ENCODE assay signal across 17 cellular contexts in the genomic region with DNA sequence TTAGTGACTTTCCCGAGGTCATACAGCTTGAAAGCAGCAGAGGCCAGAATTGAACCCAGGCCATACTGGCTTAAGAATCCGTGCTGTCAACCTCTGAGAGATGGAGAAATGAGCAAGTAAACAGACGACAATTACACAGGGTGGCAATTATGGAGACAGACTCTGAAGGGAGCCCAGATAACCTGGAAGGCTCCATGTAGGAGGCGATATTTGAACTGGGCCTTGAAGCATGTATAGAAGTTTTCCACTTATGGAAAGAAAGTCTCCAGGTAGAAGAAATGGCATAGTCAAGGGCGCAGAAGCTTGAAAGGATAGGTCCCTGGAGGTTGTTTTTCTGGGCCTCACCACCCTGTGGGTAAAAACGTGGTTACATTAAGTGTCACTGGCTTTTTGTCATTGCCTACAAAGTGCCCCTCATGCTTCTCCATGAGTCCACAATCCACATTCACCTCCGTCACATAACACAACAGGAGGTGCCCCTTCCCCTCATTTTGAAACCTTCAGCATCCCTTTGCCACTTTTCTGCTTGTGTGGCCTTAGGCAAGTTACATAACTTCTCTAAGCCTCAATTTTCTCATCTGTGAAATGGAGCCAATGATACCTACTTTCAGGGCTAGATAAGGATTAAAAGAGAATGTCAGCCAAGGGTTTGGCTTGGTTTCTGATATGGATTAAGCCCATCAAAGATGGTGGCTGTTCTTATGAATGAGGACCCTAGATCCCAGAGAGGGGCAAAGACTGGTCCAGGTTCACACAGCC. TPM values are rescaled to one million over a fixed set of nuclear protein-coding genes. Genes with fewer than 3 reads are reported as not detected.
DNase-seq lines count a peak whose midpoint lies in the region; ATAC-seq, FAIRE-seq and TF ChIP-seq lines count a peak whose summit lies in the region.
"Had no signal": no experiment of that assay in that cellular context is flagged by ENCODE, and none has a peak within 500 bp of the region (broad histone marks: within the 10 kb centered on the region; RNA-seq: fewer than 3 reads in every experiment).

No MANE protein-coding gene starts in this region.

- no peak for FAIRE-seq in endothelial cell of umbilical vein (lab: Jason Lieb, UNC)
- FAIRE-seq: GM12892, urothelium cell line had no signal

- 79 to 91% (median 88%) methylated on average over 7 of the region's 7 CpGs for WGBS in adrenal gland, 4 donors

- peak overlapping the region; percentile 87 for H3K27ac Mint-ChIP-seq in osteocyte (ENCODE audit: unreplicated experiment)
- H3K27ac Mint-ChIP-seq: activated T-helper 17 cell treated with anti-CD3 and anti-CD28 coated beads, Interleukin-2, amount 50 U/mL, for 72 hours; CD8-positive, alpha-beta memory T cell; effector memory CD8-positive, alpha-beta T cell had no signal

- ATAC-seq in HG02884 (IDR thresholded peaks at IDR 0.05; ENCODE audit: unreplicated experiment): no peak
- ATAC-seq: activated T-helper 17 cell treated with anti-CD3 and anti-CD28 coated beads, Interleukin-2, amount 50 U/mL, for 72 hours; effector memory CD8-positive, alpha-beta T cell had no signal

- POLR2A ChIA-PET in endothelial cell of umbilical vein (lab: Charles Lee): no interaction called here

- H3K27me3 ChIP-seq in adrenal gland (no peaks in the 10 kb centered on the region), endothelial cell of umbilical vein (ENCODE audit: control insufficient read depth in 2 of 2, insufficient read depth in 2 of 2, low read length in 2 of 2) (peaks cover 2% of the 10 kb centered on the region in 2 experiments), tibial artery (peaks cover 0 to 5% of the 10 kb centered on the region in 2 donors)
- H3K27me3 ChIP-seq: SJSA1 had no signal

- intact Hi-C loops in adrenal gland (cut with DNase I) (no loop called here), endothelial cell of umbilical vein (cut with micrococcal nuclease) (no loop called here), tibial artery (cut with DNase I; ENCODE audit: low total_unique reads) (loop anchor here (10.0 kb wide), 1 partner anchor 53 kb away; no protein-coding TSS in a partner anchor)

- no peaks in the 10 kb centered on the region for H3K36me3 ChIP-seq in adrenal gland (replicated peaks in 1 of 2)
- H3K36me3 ChIP-seq in endothelial cell of umbilical vein (ENCODE audit: control insufficient read depth in 2 of 2, extremely low read depth in 1 of 2, insufficient read depth in 2 of 2, low read length in 2 of 2): no peaks in the 10 kb centered on the region
- no peaks in the 10 kb centered on the region for H3K36me3 ChIP-seq in tibial artery
- H3K36me3 ChIP-seq: SJSA1 had no signal

- TF ChIP-seq POLR2A in adrenal gland (IDR thresholded peaks at IDR 0.05) (no peak), endothelial cell of umbilical vein (IDR thresholded peaks at IDR 0.05; ENCODE audit: low read depth, low read length) (no peak)

- no peaks in the 10 kb centered on the region for H3K9me3 Mint-ChIP-seq in osteocyte (ENCODE audit: unreplicated experiment)
- H3K9me3 Mint-ChIP-seq: activated T-helper 17 cell treated with anti-CD3 and anti-CD28 coated beads, Interleukin-2, amount 50 U/mL, for 72 hours; CD8-positive, alpha-beta memory T cell; effector memory CD8-positive, alpha-beta T cell; neural crest cell had no signal

- H2AFZ ChIP-seq in endothelial cell of umbilical vein (ENCODE audit: low read depth, low read length): peak overlapping the region; percentile 93

- no peaks in the 10 kb centered on the region for H4K20me1 ChIP-seq in endothelial cell of umbilical vein (replicated peaks; ENCODE audit: control insufficient read depth, extremely low read depth, insufficient read depth, low read length)

- H3K4me2 ChIP-seq in endothelial cell of umbilical vein (ENCODE audit: insufficient read depth, low read length): no peak overlapping the region

- no peaks in the 10 kb centered on the region for H3K4me1 ChIP-seq in adrenal gland (replicated peaks in 1 of 2)
- no peaks in the 10 kb centered on the region for H3K4me1 ChIP-seq in endothelial cell of umbilical vein (ENCODE audit: control insufficient read depth, extremely low read depth, insufficient read depth, low read length)
- peaks cover 0 to 17% (median 13%) of the 10 kb centered on the region in 4 donors for H3K4me1 ChIP-seq in tibial artery
- H3K4me1 ChIP-seq: SJSA1 had no signal

- dilution Hi-C loops in endothelial cell of umbilical vein (cut with MboI; ENCODE audit: extremely low pct_ligation_motif_present, low sequenced_read_pairs): no loop called here

- H3K27ac ChIP-seq in adrenal gland (peak overlapping the region in 3 of 5 donors; percentile 32 to 82 (median 59)), endothelial cell of umbilical vein (ENCODE audit: insufficient read depth, low read depth, low read length) (no peak overlapping the region), tibial artery (peak overlapping the region; percentile 83 to 84)
- H3K27ac ChIP-seq: SJSA1 had no signal

- no peak overlapping the region for H3K4me3 Mint-ChIP-seq in osteocyte (ENCODE audit: unreplicated experiment)
- H3K4me3 Mint-ChIP-seq: activated T-helper 17 cell treated with anti-CD3 and anti-CD28 coated beads, Interleukin-2, amount 50 U/mL, for 72 hours; CD8-positive, alpha-beta memory T cell; effector memory CD8-positive, alpha-beta T cell; neural crest cell had no signal

- no peaks in the 10 kb centered on the region for H3K36me3 Mint-ChIP-seq in osteocyte (ENCODE audit: unreplicated experiment)
- H3K36me3 Mint-ChIP-seq: CD8-positive, alpha-beta memory T cell had no signal

- H3K79me2 ChIP-seq in endothelial cell of umbilical vein (ENCODE audit: control insufficient read depth, insufficient read depth, low read length): no peaks in the 10 kb centered on the region

- H3K9me1 ChIP-seq in endothelial cell of umbilical vein (replicated peaks; ENCODE audit: control insufficient read depth, extremely low read depth, insufficient read depth, low read length): no peaks in the 10 kb centered on the region

- H3K4me1 Mint-ChIP-seq in osteocyte (ENCODE audit: unreplicated experiment): peaks cover 29% of the 10 kb centered on the region
- H3K4me1 Mint-ChIP-seq: activated T-helper 17 cell treated with anti-CD3 and anti-CD28 coated beads, Interleukin-2, amount 50 U/mL, for 72 hours had no signal

- TF ChIP-seq CTCF in adrenal gland (IDR thresholded peaks at IDR 0.05): no peak
- no peak for TF ChIP-seq CTCF in endothelial cell of umbilical vein (IDR thresholded peaks at IDR 0.05; ENCODE audit: extremely low read depth in 1 of 2, insufficient read depth in 1 of 2, low read depth in 1 of 2, low read length in 2 of 2)
- TF ChIP-seq CTCF in osteocyte (IDR thresholded peaks at IDR 0.05): no peak
- no peak for TF ChIP-seq CTCF in tibial artery (IDR thresholded peaks at IDR 0.05)

- no peak overlapping the region for H3K9ac ChIP-seq in endothelial cell of umbilical vein (replicated peaks; ENCODE audit: extremely low read depth, insufficient read depth, low read length)

- BruUV-seq in endothelial cell of umbilical vein (replicated peaks; lab: Mats Ljungman, UMichigan): no TSS peak

- no peak for DNase-seq in adrenal gland
- no peak for DNase-seq in endothelial cell of umbilical vein (ENCODE audit: low read depth, low spot score)
- no peak for DNase-seq in osteocyte (ENCODE audit: extremely low spot score, unreplicated experiment)
- no peak for DNase-seq in tibial artery
- no peak for DNase-seq in DMS153 (lab: John Stamatoyannopoulos, UW)
- no peak for DNase-seq in T-helper 1 cell
- DNase-seq: activated CD4-positive, alpha-beta T cell treated with anti-CD3 and anti-CD28 coated beads, Interleukin-2, amount 50 U/mL, for 4 hours; CD8-positive, alpha-beta memory T cell; effector memory CD8-positive, alpha-beta T cell; NCI-H1105; NCI-H2227 treated with DMSO at 0.1 percent for 48 hours had no signal

- CTCF ChIA-PET in endothelial cell of umbilical vein (lab: Charles Lee): interaction anchor here (1.4 to 2.0 kb wide), 2 partner anchors 69 to 110 kb away, joined by 7 to 9 read pairs; no protein-coding TSS in a partner anchor

- H3K4me3 ChIP-seq in adrenal gland (no peak overlapping the region), endothelial cell of umbilical vein (replicated peaks in 1 of 3; ENCODE audit: insufficient read depth in 1 of 3, low read depth in 1 of 3, low read length in 3 of 3) (no peak overlapping the region), tibial artery (no peak overlapping the region)
- H3K4me3 ChIP-seq: SJSA1 had no signal

- H3K27me3 Mint-ChIP-seq in osteocyte (ENCODE audit: unreplicated experiment): peaks cover 3% of the 10 kb centered on the region

- no peaks in the 10 kb centered on the region for H3K9me3 ChIP-seq in adrenal gland (replicated peaks in 1 of 3)
- no peaks in the 10 kb centered on the region for H3K9me3 ChIP-seq in endothelial cell of umbilical vein (replicated peaks; ENCODE audit: control insufficient read depth, insufficient read depth, low read length)
- no peaks in the 10 kb centered on the region for H3K9me3 ChIP-seq in tibial artery
- H3K9me3 ChIP-seq: SJSA1 had no signal

RNA-seq across cellular contexts. Expression of gene BPI, which starts 5.9 kb away (rescaled TPM):
- total RNA-seq in adrenal gland (under 1 TPM in 6 of 8 donors, not detected in 2; 0.15 to 0.74 (median 0.35) TPM), endothelial cell of umbilical vein (not detected in 2 replicates), osteocyte (7.7 and 8.5 TPM in 2 replicates)
- polyA plus RNA-seq in adrenal gland (under 1 TPM; 0.13 to 0.18 (median 0.16) TPM), endothelial cell of umbilical vein (not detected in 2 replicates)
- polyA plus RNA-seq in endothelial cell of umbilical vein (2011; cell fraction: cytosol; rRNA removed): not detected in 2 replicates
- polyA plus RNA-seq in endothelial cell of umbilical vein (2011; cell fraction: nucleus; rRNA removed): not detected in 2 replicates
- polyA plus RNA-seq in endothelial cell of umbilical vein (2012): not detected in 2 replicates
- not detected in 2 replicates for polyA minus RNA-seq in endothelial cell of umbilical vein
- not detected for polyA minus RNA-seq in endothelial cell of umbilical vein (2011; cell fraction: cytosol; rRNA and poly(A)+ RNA removed)
- polyA minus RNA-seq in endothelial cell of umbilical vein (2011; cell fraction: nucleus; rRNA and poly(A)+ RNA removed): not detected in 2 replicates
- total RNA-seq: activated T-helper 17 cell treated with anti-CD3 and anti-CD28 coated beads, Interleukin-2, amount 50 U/mL, for 72 hours; CD8-positive, alpha-beta memory T cell; neural crest cell had no signal
- polyA plus RNA-seq: CD8-positive, alpha-beta memory T cell had no signal

RNA-seq across cellular contexts. Expression of gene KIAA1755, which starts 37.6 kb away (rescaled TPM):
- total RNA-seq in adrenal gland (1 to 10 TPM in 7 of 8 donors, under 1 TPM in 1; 0.78 to 5.3 (median 2.0) TPM), endothelial cell of umbilical vein (0.51 and 0.58 TPM in 2 replicates), osteocyte (50.2 and 60.6 TPM in 2 replicates)
- polyA plus RNA-seq in adrenal gland (1 to 10 TPM in 2 of 3 donors, under 1 TPM in 1; 0.42 to 8.0 (median 3.2) TPM), endothelial cell of umbilical vein (0.36 and 0.37 TPM in 2 replicates)
- polyA plus RNA-seq in endothelial cell of umbilical vein (2011; cell fraction: cytosol; rRNA removed): 0.13 and 0.25 TPM in 2 replicates
- polyA plus RNA-seq in endothelial cell of umbilical vein (2011; cell fraction: nucleus; rRNA removed): 0.66 and 34.2 TPM in 2 replicates
- polyA plus RNA-seq in endothelial cell of umbilical vein (2012): 1.5 and 5.8 TPM in 2 replicates
- polyA minus RNA-seq in endothelial cell of umbilical vein: 0.40 and 0.73 TPM in 2 replicates
- not detected for polyA minus RNA-seq in endothelial cell of umbilical vein (2011; cell fraction: cytosol; rRNA and poly(A)+ RNA removed)
- polyA minus RNA-seq in endothelial cell of umbilical vein (2011; cell fraction: nucleus; rRNA and poly(A)+ RNA removed): 0.24 and 0.38 TPM in 2 replicates
- total RNA-seq: activated T-helper 17 cell treated with anti-CD3 and anti-CD28 coated beads, Interleukin-2, amount 50 U/mL, for 72 hours; CD8-positive, alpha-beta memory T cell had no signal
- polyA plus RNA-seq: CD8-positive, alpha-beta memory T cell had no signal

RNA-seq across cellular contexts. Expression of gene LBP, which starts 48.2 kb away (rescaled TPM):
- total RNA-seq in adrenal gland (1 to 10 TPM in 1 of 8 donors, under 1 TPM in 6, not detected in 1; 0.15 to 2.0 (median 0.51) TPM), endothelial cell of umbilical vein (not detected in 2 replicates), osteocyte (not detected in 2 replicates)
- polyA plus RNA-seq in adrenal gland (under 1 TPM; 0.24 to 0.57 (median 0.32) TPM), endothelial cell of umbilical vein (0.03 TPM in 1 of 2 replicates, not detected in the other)
- 0.06 TPM in 1 of 2 replicates, not detected in the other for polyA plus RNA-seq in endothelial cell of umbilical vein (2011; cell fraction: cytosol; rRNA removed)
- polyA plus RNA-seq in endothelial cell of umbilical vein (2011; cell fraction: nucleus; rRNA removed): not detected in 2 replicates
- polyA plus RNA-seq in endothelial cell of umbilical vein (2012): 0.10 TPM in 1 of 2 replicates, not detected in the other
- 0.39 TPM in 1 of 2 replicates, not detected in the other for polyA minus RNA-seq in endothelial cell of umbilical vein
- polyA minus RNA-seq in endothelial cell of umbilical vein (2011; cell fraction: cytosol; rRNA and poly(A)+ RNA removed): not detected
- polyA minus RNA-seq in endothelial cell of umbilical vein (2011; cell fraction: nucleus; rRNA and poly(A)+ RNA removed): not detected in 2 replicates
- total RNA-seq: activated T-helper 17 cell treated with anti-CD3 and anti-CD28 coated beads, Interleukin-2, amount 50 U/mL, for 72 hours; CD8-positive, alpha-beta memory T cell; neural crest cell; SJSA1 had no signal
- polyA plus RNA-seq: CD8-positive, alpha-beta memory T cell had no signal
